ENCODE assay signal across 12 cellular contexts in the genomic region with DNA sequence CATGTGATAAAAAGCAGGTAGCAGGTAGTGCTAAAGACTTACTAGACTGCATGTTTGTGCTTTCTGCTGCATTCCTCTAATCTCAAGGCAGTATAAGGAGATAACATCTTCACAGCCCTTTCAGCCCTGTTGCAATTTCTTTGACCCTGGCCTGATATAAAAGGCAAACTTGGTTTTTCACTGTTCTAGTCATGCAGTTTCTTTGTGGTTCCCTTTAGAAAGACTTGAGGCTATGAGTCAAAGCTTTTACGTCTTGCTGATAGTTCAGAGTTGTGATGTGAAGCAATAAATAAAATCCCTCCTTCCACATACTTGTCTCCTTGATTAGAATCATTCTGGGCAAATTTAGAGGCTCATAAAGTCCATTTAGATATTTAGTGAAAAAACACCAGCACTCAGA.
DNase-seq lines count a peak whose midpoint lies in the region; ATAC-seq, FAIRE-seq and TF ChIP-seq lines count a peak whose summit lies in the region.
"Had no signal": no experiment of that assay in that cellular context is flagged by ENCODE, and none has a peak within 500 bp of the region (broad histone marks: within the 10 kb centered on the region; RNA-seq: fewer than 3 reads in every experiment).

No MANE protein-coding gene starts in this region.

- no peak overlapping the region for H3K9ac ChIP-seq in kidney (ENCODE audit: low read length in 2 of 2)

- intact Hi-C loops in transverse colon (cut with DNase I; ENCODE audit: low total_unique reads) (no loop called here), kidney (cut with DNase I) (no loop called here)

- no peak overlapping the region for H3K4me3 ChIP-seq in transverse colon
- no peak overlapping the region for H3K4me3 ChIP-seq in kidney (ENCODE audit: low read length in 2 of 2)

- FAIRE-seq in kidney (lab: Jason Lieb, UNC) = no peak

- TF ChIP-seq EP300 in transverse colon (IDR thresholded peaks at IDR 0.05; ENCODE audit: low read depth) = no peak

- peaks cover 2% of the 10 kb centered on the region for H3K36me3 Mint-ChIP-seq in activated T-cell treated with anti-CD3 and anti-CD28 coated beads, Interleukin-2, amount 50 U/mL, for 4 hours (ENCODE audit: insufficient read depth)
- no peaks in the 10 kb centered on the region for H3K36me3 Mint-ChIP-seq in activated naive CD8-positive, alpha-beta T cell treated with anti-CD3 and anti-CD28 coated beads, Interleukin-2, amount 50 U/mL, for 24 hours (ENCODE audit: low read depth)
- H3K36me3 Mint-ChIP-seq: brain had no signal

- H3K27ac ChIP-seq in transverse colon (peak overlapping the region; percentile 27 to 79 (median 62)), kidney (ENCODE audit: low read depth in 2 of 2, low read length in 2 of 2) (no peak overlapping the region)
- H3K27ac ChIP-seq: HL-60 had no signal

- H3K4me1 ChIP-seq in transverse colon (peaks cover 5 to 37% (median 25%) of the 10 kb centered on the region in 4 donors), kidney (ENCODE audit: control insufficient read depth in 1 of 2, insufficient read depth in 1 of 2, low read depth in 1 of 2, low read length in 2 of 2) (no peaks in the 10 kb centered on the region)

- in situ Hi-C loops in transverse colon (cut with MboI; ENCODE audit: low pct_ligation_motif_present in 1 of 4, low pct_unique_long_range_greater_than_20kb in 1 of 4, low sequenced_read_pairs in 3 of 4) = no loop called here

- no peak for TF ChIP-seq POLR2A in transverse colon (IDR thresholded peaks at IDR 0.05)

- H3K27ac Mint-ChIP-seq in activated naive CD8-positive, alpha-beta T cell treated with anti-CD3 and anti-CD28 coated beads, Interleukin-2, amount 50 U/mL, for 24 hours = no peak overlapping the region
- H3K27ac Mint-ChIP-seq: brain had no signal

- H3K27me3 ChIP-seq in transverse colon = no peaks in the 10 kb centered on the region

- ATAC-seq in activated T-cell treated with anti-CD3 and anti-CD28 coated beads, Interleukin-2, amount 50 U/mL, for 4 hours = peak; percentile 75 to 85
- peak; percentile 91 for ATAC-seq in activated naive CD8-positive, alpha-beta T cell treated with anti-CD3 and anti-CD28 coated beads, Interleukin-2, amount 50 U/mL, for 24 hours
- ATAC-seq in GM18511 (IDR thresholded peaks at IDR 0.05; ENCODE audit: unreplicated experiment) = no peak

- peaks cover 12% of the 10 kb centered on the region for H3K27me3 Mint-ChIP-seq in activated T-cell treated with anti-CD3 and anti-CD28 coated beads, Interleukin-2, amount 50 U/mL, for 4 hours (ENCODE audit: low read depth)
- H3K27me3 Mint-ChIP-seq in activated naive CD8-positive, alpha-beta T cell treated with anti-CD3 and anti-CD28 coated beads, Interleukin-2, amount 50 U/mL, for 24 hours = peaks cover 11% of the 10 kb centered on the region

- no peak for DNase-seq in activated T-cell treated with anti-CD3 and anti-CD28 coated beads, Interleukin-2, amount 50 U/mL, for 4 hours
- DNase-seq in activated T-cell treated with anti-CD3 and anti-CD28 coated beads, Interleukin-2, amount 50 U/mL, for 48 hours = no peak
- no peak for DNase-seq in activated naive CD8-positive, alpha-beta T cell treated with anti-CD3 and anti-CD28 coated beads, Interleukin-2, amount 50 U/mL, for 24 hours
- DNase-seq in islet precursor cell (peak; percentile 72), transverse colon (no peak), epidermal melanocyte (ENCODE audit: insufficient read length, low spot score) (no peak), kidney (no peak)
- DNase-seq: ACHN, NCI-H1694 treated with DMSO at 0.1 percent for 48 hours had no signal

- H3K9me3 ChIP-seq in transverse colon (no peaks in the 10 kb centered on the region), kidney (ENCODE audit: control insufficient read depth in 1 of 2, low read length in 2 of 2) (no peaks in the 10 kb centered on the region)

- H3K4me1 Mint-ChIP-seq in activated T-cell treated with anti-CD3 and anti-CD28 coated beads, Interleukin-2, amount 50 U/mL, for 4 hours (ENCODE audit: low read depth) = peaks cover 10% of the 10 kb centered on the region
- H3K4me1 Mint-ChIP-seq in activated naive CD8-positive, alpha-beta T cell treated with anti-CD3 and anti-CD28 coated beads, Interleukin-2, amount 50 U/mL, for 24 hours = peaks cover 15% of the 10 kb centered on the region
- H3K4me1 Mint-ChIP-seq: brain had no signal

- 37 to 67% methylated on average over 1 of the region's 1 CpG for WGBS in transverse colon (ENCODE audit: low coverage in 1 of 2), 2 donors

- H3K9me3 Mint-ChIP-seq in activated T-cell treated with anti-CD3 and anti-CD28 coated beads, Interleukin-2, amount 50 U/mL, for 4 hours = no peaks in the 10 kb centered on the region
- H3K9me3 Mint-ChIP-seq in activated naive CD8-positive, alpha-beta T cell treated with anti-CD3 and anti-CD28 coated beads, Interleukin-2, amount 50 U/mL, for 24 hours = no peaks in the 10 kb centered on the region

- TF ChIP-seq CTCF in transverse colon (IDR thresholded peaks at IDR 0.05) (no peak), kidney (IDR thresholded peaks at IDR 0.05; ENCODE audit: borderline replicate concordance, extremely low read depth, insufficient read depth) (no peak)

- no peak overlapping the region for H3K4me3 Mint-ChIP-seq in activated T-cell treated with anti-CD3 and anti-CD28 coated beads, Interleukin-2, amount 50 U/mL, for 4 hours
- H3K4me3 Mint-ChIP-seq in activated naive CD8-positive, alpha-beta T cell treated with anti-CD3 and anti-CD28 coated beads, Interleukin-2, amount 50 U/mL, for 24 hours = no peak overlapping the region
- H3K4me3 Mint-ChIP-seq: brain had no signal

- H3K36me3 ChIP-seq in transverse colon (no peaks in the 10 kb centered on the region), kidney (ENCODE audit: control insufficient read depth in 1 of 2, insufficient read depth in 2 of 2, low read length in 2 of 2) (no peaks in the 10 kb centered on the region)

Comparison
In these comparisons a context has a peak if more than half of its experiments do, and no peak if none do; other contexts are left out.
1. H3K27ac ChIP-seq: peak in transverse colon (4 of 4); none in kidney (0 of 2).